Comparison of ENCODE assay signal across 8 cellular contexts in genomic region chrX:40094041-40094899, GRCh38. TPM values are rescaled to one million over a fixed set of nuclear protein-coding genes. Genes with fewer than 3 reads are reported as not detected.
DNase-seq lines count a peak whose midpoint lies in the region; ATAC-seq and TF ChIP-seq lines count a peak whose summit lies in the region.

No MANE protein-coding gene starts in this region.

- ATAC-seq in HG03457 (IDR thresholded peaks at IDR 0.05; ENCODE audit: unreplicated experiment), result no peak
- no peak for ATAC-seq in GM19328 (IDR thresholded peaks at IDR 0.05; ENCODE audit: unreplicated experiment)

- no peak overlapping the region for H2AFZ ChIP-seq in neural cell (ENCODE audit: low read depth, low read length)

- DNase-seq in AG04449 (ENCODE audit: low read depth, low spot score) (no peak), HFFc6 (peak; percentile 27), fibroblast of pulmonary artery (ENCODE audit: low read depth) (no peak), KG1 (lab: John Stamatoyannopoulos, UW) (no peak)
- DNase-seq in activated CD4-positive, alpha-beta T cell treated with anti-CD3 and anti-CD28 coated beads, Interleukin-2, amount 10 ng/mL, durations not matched to agents 7 days and 5 days, result peak; percentile 57

- peak overlapping the region; percentile 68 for H3K4me2 ChIP-seq in neural cell (ENCODE audit: low read length)

- peaks cover 29% of the 10 kb centered on the region for H3K4me1 Mint-ChIP-seq in HFFc6 (ENCODE audit: low read depth)
- H3K4me1 Mint-ChIP-seq in activated CD4-positive, alpha-beta T cell treated with anti-CD3 and anti-CD28 coated beads, Interleukin-2, amount 10 ng/mL, durations not matched to agents 7 days and 5 days, result peaks cover 37% of the 10 kb centered on the region

- no peak for TF ChIP-seq RAD21 in neural cell (conservative IDR thresholded peaks at IDR 0.05)

- peak overlapping the region; percentile 82 for H3K27ac ChIP-seq in neural cell (ENCODE audit: low read length)

- POLR2A ChIA-PET in AG04449 (lab: Yijun Ruan, JAX), result interaction anchor here (0.7 to 1.5 kb wide), 3 partner anchors 9 to 173 kb away, joined by 3 to 6 read pairs (median 4); no protein-coding TSS in a partner anchor
- POLR2A ChIA-PET in activated CD4-positive, alpha-beta T cell treated with anti-CD3 and anti-CD28 coated beads, Interleukin-2, amount 10 ng/mL, durations not matched to agents 7 days and 5 days (lab: Charles Lee), result interaction anchor here (0.6 to 1.4 kb wide), 4 partner anchors 74 to 278 kb away, joined by 3 read pairs; no protein-coding TSS in a partner anchor

- peaks cover 43% of the 10 kb centered on the region for H3K79me2 ChIP-seq in neural cell (replicated peaks; ENCODE audit: insufficient read depth, low read length)

- peak overlapping the region; percentile 92 for H3K4me3 Mint-ChIP-seq in HFFc6
- H3K4me3 Mint-ChIP-seq in activated CD4-positive, alpha-beta T cell treated with anti-CD3 and anti-CD28 coated beads, Interleukin-2, amount 10 ng/mL, durations not matched to agents 7 days and 5 days, result peak overlapping the region; percentile 91

- H3K36me3 ChIP-seq in neural cell (ENCODE audit: insufficient read depth, low read length), result no peaks in the 10 kb centered on the region

- no peaks in the 10 kb centered on the region for H3F3A ChIP-seq in neural cell (ENCODE audit: insufficient read depth, low read length, poor library complexity, severe bottlenecking)

- TF ChIP-seq CTCF in AG04449 (IDR thresholded peaks at IDR 0.05; ENCODE audit: insufficient read depth, low read length, missing control alignments) (no peak), HFFc6 (IDR thresholded peaks at IDR 0.05) (no peak), fibroblast of pulmonary artery (IDR thresholded peaks at IDR 0.05; ENCODE audit: low read length, missing control alignments) (no peak), neural cell (IDR thresholded peaks at IDR 0.05; ENCODE audit: poor library complexity, severe bottlenecking) (no peak)

- H3K27me3 Mint-ChIP-seq in HFFc6 (ENCODE audit: insufficient read depth), result no peaks in the 10 kb centered on the region
- H3K27me3 Mint-ChIP-seq in activated CD4-positive, alpha-beta T cell treated with anti-CD3 and anti-CD28 coated beads, Interleukin-2, amount 10 ng/mL, durations not matched to agents 7 days and 5 days, result no peaks in the 10 kb centered on the region

- no peaks in the 10 kb centered on the region for H3K9me3 ChIP-seq in neural cell (ENCODE audit: low read length)

- H3K27ac Mint-ChIP-seq in HFFc6, result peak overlapping the region; percentile 33; the same call in 1 of the 2 replicates
- peak overlapping the region; percentile 72 for H3K27ac Mint-ChIP-seq in activated CD4-positive, alpha-beta T cell treated with anti-CD3 and anti-CD28 coated beads, Interleukin-2, amount 10 ng/mL, durations not matched to agents 7 days and 5 days

- peak overlapping the region; percentile 80 for H3K9ac ChIP-seq in neural cell (ENCODE audit: low read length)

- TF ChIP-seq EP300 in neural cell (conservative IDR thresholded peaks at IDR 0.05; ENCODE audit: poor library complexity, severe bottlenecking), result no peak

- no peaks in the 10 kb centered on the region for H3K9me3 Mint-ChIP-seq in HFFc6
- H3K9me3 Mint-ChIP-seq in activated CD4-positive, alpha-beta T cell treated with anti-CD3 and anti-CD28 coated beads, Interleukin-2, amount 10 ng/mL, durations not matched to agents 7 days and 5 days, result no peaks in the 10 kb centered on the region

- CTCF ChIA-PET in AG04449 (lab: Yijun Ruan, JAX), result no interaction called here
- CTCF ChIA-PET in activated CD4-positive, alpha-beta T cell treated with anti-CD3 and anti-CD28 coated beads, Interleukin-2, amount 10 ng/mL, durations not matched to agents 7 days and 5 days (lab: Charles Lee), result interaction anchor here (0.6 to 0.7 kb wide), 2 partner anchors 14 to 362 kb away, joined by 3 to 5 read pairs; no protein-coding TSS in a partner anchor

- H3K27me3 ChIP-seq in neural cell (ENCODE audit: insufficient read depth, low read depth, low read length), result no peaks in the 10 kb centered on the region

- H3K4me3 ChIP-seq in AG04449 (ENCODE audit: low read depth, low read length) (peak overlapping the region; percentile 61), fibroblast of pulmonary artery (replicated peaks; ENCODE audit: low read depth, low read length) (peak overlapping the region; percentile 61), neural cell (ENCODE audit: low read length) (peak overlapping the region; percentile 79)

- no peaks in the 10 kb centered on the region for H4K20me1 ChIP-seq in neural cell (ENCODE audit: insufficient read depth)

- H3K36me3 Mint-ChIP-seq in HFFc6 (ENCODE audit: low read depth), result no peaks in the 10 kb centered on the region
- peaks cover 17% of the 10 kb centered on the region for H3K36me3 Mint-ChIP-seq in activated CD4-positive, alpha-beta T cell treated with anti-CD3 and anti-CD28 coated beads, Interleukin-2, amount 10 ng/mL, durations not matched to agents 7 days and 5 days (ENCODE audit: low read depth)

- no peaks in the 10 kb centered on the region for H3K9me2 ChIP-seq in neural cell (ENCODE audit: insufficient read depth, low read length)

TF ChIP-seq in neural cell, 6 proteins besides CTCF, POLR2A, EP300 and RAD21:
- TF ChIP-seq EZH2 (IDR thresholded peaks at IDR 0.05; ENCODE audit: borderline replicate concordance, insufficient read depth, low read length, poor library complexity, severe bottlenecking) (no peak), POLR2AphosphoS5 (IDR thresholded peaks at IDR 0.05) (no peak), MXI1 (conservative IDR thresholded peaks at IDR 0.05; ENCODE audit: poor library complexity, severe bottlenecking) (no peak), SMC3 (conservative IDR thresholded peaks at IDR 0.05; ENCODE audit: poor library complexity) (peak; percentile 18), TAF1 (IDR thresholded peaks at IDR 0.05; ENCODE audit: low read depth) (no peak), REST (IDR thresholded peaks at IDR 0.05; ENCODE audit: borderline replicate concordance) (peak; percentile 52)
TF ChIP-seq in neural cell: peak in this region for 2.

RNA-seq across cellular contexts. Expression of gene BCOR, which starts 3.5 kb away (rescaled TPM):
- 10 to 100 TPM; 15.0 to 20.3 (median 18.3) TPM for total RNA-seq in HFFc6 (2021; fragmentation: NEBNext Ultra II Directional; extraction: Animal tissue kit (Norgen Biotek cat#: 25700))
- total RNA-seq in activated CD4-positive, alpha-beta T cell treated with anti-CD3 and anti-CD28 coated beads, Interleukin-2, amount 10 ng/mL, durations not matched to agents 7 days and 5 days, result 10 to 100 TPM; 53.1 to 54.9 TPM
- 18.0 and 23.7 TPM in 2 replicates for polyA plus RNA-seq in neural cell
- polyA minus RNA-seq in neural cell, result 49.7 and 72.6 TPM in 2 replicates

Comparison
In these comparisons a context has a peak if more than half of its experiments do, and no peak if none do; other contexts are left out.
1. DNase-seq: peak in HFFc6 (single experiment) and activated CD4-positive, alpha-beta T cell treated with anti-CD3 and anti-CD28 coated beads, Interleukin-2, amount 10 ng/mL, durations not matched to agents 7 days and 5 days (single experiment); none in AG04449 (single experiment), fibroblast of pulmonary artery (single experiment) and KG1 (single experiment).
2. Peak in every context shown above with its lines, with median percentiles within 50 percentile points of each other: H3K4me3 ChIP-seq.